In genomic region chr19:29714953-29715694, GRCh38 we compare ENCODE assay signal across 8 cellular contexts. TPM values are rescaled to one million over a fixed set of nuclear protein-coding genes. Genes with fewer than 3 reads are reported as not detected.
DNase-seq lines count a peak whose midpoint lies in the region; ATAC-seq, FAIRE-seq and TF ChIP-seq lines count a peak whose summit lies in the region.

TSS of gene C19orf12 (minus strand) at chr19:29715261. CDS start at chr19:29708413, 6,848 bp downstream.

- peak; percentile 72 for ATAC-seq in GM21619 (IDR thresholded peaks at IDR 0.05; ENCODE audit: unreplicated experiment)
- peak; percentile 66 for ATAC-seq in T-helper 17 cell

- H2AFZ ChIP-seq in astrocyte (ENCODE audit: low read depth, low read length) = peak within 1 kb of the TSS; percentile 72

- H3K9me3 ChIP-seq in T-helper 17 cell (ENCODE audit: control insufficient read depth, low read length, poor library complexity, severe bottlenecking) = no peaks in the 10 kb centered on the region
- no peaks in the 10 kb centered on the region for H3K9me3 ChIP-seq in astrocyte (ENCODE audit: insufficient read depth, low read depth, low read length)

- peak within 1 kb of the TSS; percentile 75 for H3K27ac ChIP-seq in astrocyte (ENCODE audit: low read depth, low read length)

- DNase-seq in GDM1 (lab: John Stamatoyannopoulos, UW) (peak; percentile 39), KBM-7 (peak; percentile 55), T-helper 17 cell (peak; percentile 20 to 52 (median 43)), astrocyte (ENCODE audit: low read depth) (peak; percentile 25), hippocampal formation (lab: John Stamatoyannopoulos, UW) (peak; percentile 34 to 67), renal cortical epithelial cell (ENCODE audit: low read depth) (no peak), NCI-H187 treated with DMSO at 0.1 percent for 48 hours (lab: John Stamatoyannopoulos, UW) (no peak)

- peak within 1 kb of the TSS; percentile 84 for H3K4me3 ChIP-seq in astrocyte (ENCODE audit: insufficient read depth, low read depth, low read length)

- H3K27me3 ChIP-seq in astrocyte (ENCODE audit: insufficient read depth, low read length) = no peaks in the 10 kb centered on the region

- H3K4me1 ChIP-seq in astrocyte (ENCODE audit: insufficient read depth, low read length) = peaks cover 3% of the 10 kb centered on the region

- H3K36me3 ChIP-seq in astrocyte (ENCODE audit: insufficient read depth, low read length) = no peaks in the 10 kb centered on the region

- H3K4me2 ChIP-seq in astrocyte (ENCODE audit: low read length) = peak within 1 kb of the TSS; percentile 94

- H3K27ac Mint-ChIP-seq in T-helper 17 cell = peak within 1 kb of the TSS; percentile 93
- peak within 1 kb of the TSS; percentile 81 for H3K27ac Mint-ChIP-seq in astrocyte (ENCODE audit: unreplicated experiment)

- peaks cover 47% of the 10 kb centered on the region for H3K4me1 Mint-ChIP-seq in T-helper 17 cell
- H3K4me1 Mint-ChIP-seq in astrocyte (ENCODE audit: low read depth, unreplicated experiment) = peaks cover 23% of the 10 kb centered on the region

- H3K27me3 Mint-ChIP-seq in T-helper 17 cell (no peaks in the 10 kb centered on the region), astrocyte (ENCODE audit: low read depth, unreplicated experiment) (peaks cover under 1% of the 10 kb centered on the region)

- H3K36me3 Mint-ChIP-seq in T-helper 17 cell (ENCODE audit: low read depth) (no peaks in the 10 kb centered on the region), astrocyte (ENCODE audit: low read depth, unreplicated experiment) (peaks cover 6% of the 10 kb centered on the region)

- no peak for TF ChIP-seq CTCF in astrocyte (IDR thresholded peaks at IDR 0.05; ENCODE audit: insufficient read depth, low read depth, low read length)

- in situ Hi-C loops in KBM-7 (cut with MboI; ENCODE audit: low pct_unique_long_range_greater_than_20kb, low sequenced_read_pairs) = no loop called here

- FAIRE-seq in astrocyte (lab: Jason Lieb, UNC) = no peak

- H4K20me1 ChIP-seq in astrocyte (ENCODE audit: insufficient read depth, low read length) = peaks cover 28% of the 10 kb centered on the region

- H3K4me3 Mint-ChIP-seq in T-helper 17 cell (peak within 1 kb of the TSS; percentile 98), astrocyte (ENCODE audit: unreplicated experiment) (peak within 1 kb of the TSS; percentile 89)

- H3K9me3 Mint-ChIP-seq in astrocyte (ENCODE audit: unreplicated experiment) = no peaks in the 10 kb centered on the region

- H3K9ac ChIP-seq in astrocyte (ENCODE audit: low read length) = peak within 1 kb of the TSS; percentile 90

- H3K79me2 ChIP-seq in astrocyte (ENCODE audit: insufficient read depth, low read length) = peaks cover 48% of the 10 kb centered on the region

RNA-seq across cellular contexts. Expression of gene C19orf12, which starts in this region (rescaled TPM):
- 10 to 100 TPM; 16.6 to 18.6 TPM for total RNA-seq in T-helper 17 cell
- 38.7 and 40.9 TPM in 2 replicates for total RNA-seq in astrocyte
- total RNA-seq in renal cortical epithelial cell = 36.7 and 37.3 TPM in 2 replicates

Comparison
In these comparisons a context has a peak if more than half of its experiments do, and no peak if none do; other contexts are left out.
1. DNase-seq: peak in GDM1 (single experiment), KBM-7 (single experiment), T-helper 17 cell (3 of 3), astrocyte (single experiment) and hippocampal formation (2 of 2); none in renal cortical epithelial cell (single experiment) and NCI-H187 treated with DMSO at 0.1 percent for 48 hours (single experiment).